9 cellular contexts compared by ENCODE assay signal in the genomic region with DNA sequence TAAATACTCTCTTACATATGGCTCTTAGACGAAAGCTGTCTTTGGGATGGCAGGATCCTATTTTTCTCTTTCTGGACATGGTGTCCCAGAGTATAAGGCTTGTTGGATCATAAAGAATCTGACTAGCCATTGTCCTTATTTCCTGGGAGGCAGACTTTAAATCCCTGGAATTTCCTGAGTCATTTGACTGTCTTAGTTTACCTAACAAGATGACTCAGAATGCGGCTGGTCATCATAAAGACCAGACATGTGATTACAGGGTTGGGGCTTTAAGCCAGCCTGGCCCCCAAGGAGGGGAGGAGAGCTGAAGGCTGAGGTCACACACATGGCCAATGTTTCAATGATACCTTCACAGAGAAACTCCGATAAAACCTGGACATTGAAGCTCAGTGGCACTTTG. TPM values are rescaled to one million over a fixed set of nuclear protein-coding genes. Genes with fewer than 3 reads are reported as not detected.
A peak's percentile ranks its signal among the peaks of the same experiment; 100 is the strongest.
DNase-seq lines count a peak whose midpoint lies in the region; ATAC-seq, FAIRE-seq and TF ChIP-seq lines count a peak whose summit lies in the region.
"Had no signal": no experiment of that assay in that cellular context is flagged by ENCODE, and none has a peak within 500 bp of the region (broad histone marks: within the 10 kb centered on the region; RNA-seq: fewer than 3 reads in every experiment).

No MANE protein-coding gene starts in this region.

- ATAC-seq in GM21717 (IDR thresholded peaks at IDR 0.05; ENCODE audit: unreplicated experiment) = no peak
- ATAC-seq: activated T-cell treated with anti-CD3 and anti-CD28 coated beads, Interleukin-2, amount 50 U/mL, for 4 hours had no signal

- H3K4me3 ChIP-seq in small intestine (ENCODE audit: low read depth in 1 of 2, low read length in 2 of 2) (no peak overlapping the region), esophagus squamous epithelium (no peak overlapping the region)
- H3K4me3 ChIP-seq: SK-N-MC had no signal

- H3K9me3 ChIP-seq in small intestine (ENCODE audit: control insufficient read depth, low read depth) (no peaks in the 10 kb centered on the region), esophagus squamous epithelium (no peaks in the 10 kb centered on the region)

- H3K27ac ChIP-seq in RWPE1 = peak overlapping the region; percentile 11; the same call in 1 of the 2 replicates
- no peak overlapping the region for H3K27ac ChIP-seq in small intestine (ENCODE audit: low read depth in 1 of 2, low read length in 1 of 2)
- H3K27ac ChIP-seq in esophagus squamous epithelium = no peak overlapping the region
- H3K27ac ChIP-seq: SK-N-MC had no signal

- intact Hi-C loops in esophagus squamous epithelium (cut with DNase I) = no loop called here

- TF ChIP-seq POLR2A in H54 (IDR thresholded peaks at IDR 0.05; ENCODE audit: low read depth, low read length) = no peak
- no peak for TF ChIP-seq POLR2A in esophagus squamous epithelium (IDR thresholded peaks at IDR 0.05)

- 60 to 69% (median 61%) methylated on average over 3 of the region's 3 CpGs for WGBS in small intestine, 3 donors
- 59 to 72% methylated on average over 2 to 3 of the region's 3 CpGs for WGBS in esophagus squamous epithelium, 2 donors

- POLR2A ChIA-PET in RWPE1 (lab: Yijun Ruan, JAX; ENCODE audit: low non-redundant PET) = no interaction called here

- CTCF ChIA-PET in RWPE1 (lab: Yijun Ruan, JAX) = no interaction called here

- H3K36me3 ChIP-seq in small intestine (ENCODE audit: control insufficient read depth in 2 of 2, insufficient read depth in 2 of 2, low read length in 2 of 2) (no peaks in the 10 kb centered on the region), esophagus squamous epithelium (no peaks in the 10 kb centered on the region)

- no peak for TF ChIP-seq CTCF in RWPE1 (conservative IDR thresholded peaks at IDR 0.05; ENCODE audit: low read depth)
- TF ChIP-seq CTCF in esophagus squamous epithelium (IDR thresholded peaks at IDR 0.05) = no peak

- H3K27me3 ChIP-seq in small intestine (ENCODE audit: control insufficient read depth in 2 of 2, insufficient read depth in 2 of 2, low read length in 2 of 2) (no peaks in the 10 kb centered on the region), esophagus squamous epithelium (peaks cover 0 to 2% (median 0%) of the 10 kb centered on the region in 4 donors)

- no peak for FAIRE-seq in H54 (lab: Jason Lieb, UNC)
- FAIRE-seq in small intestine (lab: Jason Lieb, UNC) = no peak

- peaks cover 0 to 4% of the 10 kb centered on the region in 2 donors for H3K4me1 ChIP-seq in small intestine (ENCODE audit: control insufficient read depth in 2 of 2, insufficient read depth in 1 of 2, low read depth in 1 of 2, low read length in 1 of 2)
- peaks cover 0 to 11% (median 7%) of the 10 kb centered on the region in 3 donors for H3K4me1 ChIP-seq in esophagus squamous epithelium

- DNase-seq in H54 (ENCODE audit: insufficient read length, low spot score) = peak; percentile 42
- peak; percentile 94 for DNase-seq in RWPE1 (ENCODE audit: low spot score)
- peak; percentile 52 for DNase-seq in fibroblast of peridontal ligament (ENCODE audit: extremely low read depth)
- DNase-seq in small intestine = peak; percentile 9
- DNase-seq in DMS 273 (lab: John Stamatoyannopoulos, UW; ENCODE audit: unreplicated experiment) = no peak
- no peak for DNase-seq in esophagus squamous epithelium (lab: John Stamatoyannopoulos, UW)
- DNase-seq: activated T-cell treated with anti-CD3 and anti-CD28 coated beads, Interleukin-2, amount 50 U/mL, for 4 hours had no signal

RNA-seq across cellular contexts. Expression of gene FAM240B, which starts 37.2 kb away (rescaled TPM):
- polyA plus RNA-seq in small intestine = not detected
- not detected for total RNA-seq in esophagus squamous epithelium
- total RNA-seq: activated T-cell treated with anti-CD3 and anti-CD28 coated beads, Interleukin-2, amount 50 U/mL, for 4 hours had no signal

Comparison
In these comparisons a context has a peak if more than half of its experiments do, and no peak if none do; other contexts are left out.
1. DNase-seq: peak in H54 (single experiment), RWPE1 (single experiment), fibroblast of peridontal ligament (single experiment) and small intestine (single experiment); none in DMS 273 (single experiment) and esophagus squamous epithelium (single experiment).